In the genomic region with DNA sequence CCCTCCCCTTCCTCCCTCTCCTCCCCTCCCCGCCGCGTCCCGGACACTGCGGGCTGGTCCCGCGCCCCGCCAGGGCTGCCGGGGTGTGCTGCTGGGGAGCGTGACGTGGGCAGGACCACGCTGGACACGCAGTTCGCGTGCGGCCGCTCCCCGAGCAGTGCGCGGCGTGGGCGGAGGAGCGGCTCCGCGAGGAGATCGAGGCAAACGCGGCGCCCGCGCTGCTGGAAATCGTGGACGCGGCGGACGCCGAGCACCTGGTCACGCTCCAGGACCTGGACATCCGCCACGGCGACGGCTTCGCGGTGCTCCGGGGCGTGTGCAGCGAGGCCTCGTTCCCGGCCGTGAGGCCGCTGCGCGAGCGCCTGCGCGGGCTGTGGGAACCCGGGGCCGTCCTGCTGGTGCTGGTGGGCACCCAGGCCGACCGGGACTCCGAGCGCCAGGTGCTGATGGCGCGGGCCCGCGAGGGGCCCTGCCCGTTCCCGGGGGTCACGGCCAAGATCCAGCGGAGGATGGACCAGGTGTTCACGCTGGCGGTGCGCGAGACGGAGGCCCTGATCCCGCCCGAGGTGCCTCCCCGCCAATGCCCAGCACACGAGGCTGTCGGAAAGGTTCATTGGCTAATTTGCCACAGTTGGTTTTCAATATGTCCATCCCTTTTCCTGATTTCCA, we compare ENCODE assay signal across 8 cellular contexts.
DNase-seq lines count a peak whose midpoint lies in the region; ATAC-seq, FAIRE-seq and TF ChIP-seq lines count a peak whose summit lies in the region.

No MANE protein-coding gene starts in this region.

- ATAC-seq in HG02623 (IDR thresholded peaks at IDR 0.05; ENCODE audit: unreplicated experiment) (no peak), HG03469 (IDR thresholded peaks at IDR 0.05; ENCODE audit: unreplicated experiment) (no peak)

- H3K27ac ChIP-seq in kidney (ENCODE audit: low read depth in 2 of 2, low read length in 2 of 2) (peak overlapping the region; percentile 96), small intestine (ENCODE audit: low read depth in 1 of 2, low read length in 1 of 2) (peak overlapping the region in 1 of 2 donors; percentile 82)

- H3K9ac ChIP-seq in kidney (ENCODE audit: low read length in 2 of 2): peak overlapping the region; percentile 48 to 72

- H3K36me3 ChIP-seq in kidney (ENCODE audit: control insufficient read depth in 1 of 2, insufficient read depth in 2 of 2, low read length in 2 of 2): no peaks in the 10 kb centered on the region
- no peaks in the 10 kb centered on the region for H3K36me3 ChIP-seq in small intestine (ENCODE audit: control insufficient read depth in 2 of 2, insufficient read depth in 2 of 2, low read length in 2 of 2)

- DNase-seq in HK-2 (ENCODE audit: unreplicated experiment) (peak; percentile 67), cerebellum (ENCODE audit: low spot score) (peak; percentile 23), kidney (peak; percentile 87), small intestine (peak; percentile 22), NCI-H82 treated with DMSO at 0.1 percent for 48 hours (lab: John Stamatoyannopoulos, UW; ENCODE audit: unreplicated experiment) (no peak), epidermal melanocyte (ENCODE audit: insufficient read length, low spot score) (no peak)

- H3K4me3 ChIP-seq in kidney (ENCODE audit: low read length in 2 of 2) (peak overlapping the region; percentile 75 to 91), small intestine (ENCODE audit: low read depth in 1 of 2, low read length in 2 of 2) (peak overlapping the region; percentile 25 to 32)

- FAIRE-seq in kidney (lab: Jason Lieb, UNC) (no peak), small intestine (lab: Jason Lieb, UNC) (no peak)

- whole genome bisulfite sequencing in small intestine, 3 donors: 6 to 16% (median 10%) methylated on average over 46 to 80 of the region's 80 CpGs

- TF ChIP-seq CTCF in kidney (IDR thresholded peaks at IDR 0.05; ENCODE audit: borderline replicate concordance, extremely low read depth, insufficient read depth): no peak

- intact Hi-C loops in kidney (cut with DNase I): no loop called here

- peaks cover 0 to 7% of the 10 kb centered on the region in 2 donors for H3K27me3 ChIP-seq in small intestine (ENCODE audit: control insufficient read depth in 2 of 2, insufficient read depth in 2 of 2, low read length in 2 of 2)

- no peaks in the 10 kb centered on the region for H3K9me3 ChIP-seq in kidney (ENCODE audit: control insufficient read depth in 1 of 2, low read length in 2 of 2)
- H3K9me3 ChIP-seq in small intestine (ENCODE audit: control insufficient read depth, low read depth): no peaks in the 10 kb centered on the region

- peaks cover 6% of the 10 kb centered on the region in 2 donors for H3K4me1 ChIP-seq in kidney (ENCODE audit: control insufficient read depth in 1 of 2, insufficient read depth in 1 of 2, low read depth in 1 of 2, low read length in 2 of 2)
- H3K4me1 ChIP-seq in small intestine (ENCODE audit: control insufficient read depth in 2 of 2, insufficient read depth in 1 of 2, low read depth in 1 of 2, low read length in 1 of 2): no peaks in the 10 kb centered on the region

Comparison
In these comparisons a context has a peak if more than half of its experiments do, and no peak if none do; other contexts are left out.
1. DNase-seq: peak in HK-2 (single experiment), cerebellum (single experiment), kidney (single experiment) and small intestine (single experiment); none in NCI-H82 treated with DMSO at 0.1 percent for 48 hours (single experiment) and epidermal melanocyte (single experiment).